In the genomic region with DNA sequence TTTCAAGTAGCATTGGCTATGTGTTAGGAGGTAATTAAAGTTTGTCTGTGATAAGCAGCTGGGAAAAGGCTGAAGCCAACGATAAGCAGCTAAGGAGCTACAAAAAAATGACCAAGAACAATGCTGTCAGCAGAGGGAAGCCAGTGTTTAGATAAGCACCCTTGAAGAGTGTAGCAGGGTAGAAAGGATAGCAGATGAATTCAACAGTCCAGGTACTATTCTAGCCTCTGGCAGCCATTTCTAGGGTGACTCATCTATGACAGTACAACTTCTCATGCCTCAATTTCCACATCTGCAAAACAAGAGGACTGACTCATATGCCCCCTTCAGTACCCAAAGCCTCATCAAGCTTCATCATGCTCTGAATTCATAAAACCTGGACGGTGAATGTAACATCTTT, we compare ENCODE assay signal across 18 cellular contexts.
DNase-seq lines count a peak whose midpoint lies in the region; ATAC-seq and TF ChIP-seq lines count a peak whose summit lies in the region.
"Had no signal": no experiment of that assay in that cellular context is flagged by ENCODE, and none has a peak within 500 bp of the region (broad histone marks: within the 10 kb centered on the region; RNA-seq: fewer than 3 reads in every experiment).

No MANE protein-coding gene starts in this region.

- 35 to 39% methylated on average over 2 of the region's 2 CpGs for WGBS in GM23248 (ENCODE audit: low coverage in 1 of 2, low lambda C conversion rate in 2 of 2, missing lambda C conversion rate in 2 of 2), 2 experiments

- H3K27me3 Mint-ChIP-seq in naive thymus-derived CD4-positive, alpha-beta T cell: no peaks in the 10 kb centered on the region

- no peaks in the 10 kb centered on the region for H4K20me1 ChIP-seq in GM23248 (ENCODE audit: insufficient read depth)

- no peak overlapping the region for H3K27ac Mint-ChIP-seq in naive thymus-derived CD4-positive, alpha-beta T cell
- H3K27ac Mint-ChIP-seq: activated B cell treated with CpG ODN at 0.5 μM for 24 hours; CD8-positive, alpha-beta T cell; endodermal cell; type B pancreatic cell had no signal

- no peak for ATAC-seq in GM18502 (IDR thresholded peaks at IDR 0.05; ENCODE audit: poor library complexity, unreplicated experiment)
- ATAC-seq in naive thymus-derived CD4-positive, alpha-beta T cell: no peak
- ATAC-seq: CD8-positive, alpha-beta T cell had no signal

- CTCF ChIA-PET in naive thymus-derived CD4-positive, alpha-beta T cell (lab: Charles Lee): no interaction called here

- no peaks in the 10 kb centered on the region for H3F3A ChIP-seq in GM23248 (ENCODE audit: insufficient read depth)

- H3K9me2 ChIP-seq in GM23248 (ENCODE audit: insufficient read depth): no peaks in the 10 kb centered on the region

- in situ Hi-C loops in GM23248 (cut with MboI): no loop called here
- in situ Hi-C loops in brain microvascular endothelial cell (cut with HindIII; ENCODE audit: low pct_ligation_motif_present, low sequenced_read_pairs): no loop called here

- no peaks in the 10 kb centered on the region for H3K36me3 ChIP-seq in GM23248 (ENCODE audit: low read depth)
- no peaks in the 10 kb centered on the region for H3K36me3 ChIP-seq in brain microvascular endothelial cell (replicated peaks)
- H3K36me3 ChIP-seq in naive thymus-derived CD4-positive, alpha-beta T cell (ENCODE audit: control insufficient read depth in 2 of 3, insufficient read depth in 3 of 3, low read length in 3 of 3): no peaks in the 10 kb centered on the region
- H3K36me3 ChIP-seq: SJSA1 had no signal

- POLR2A ChIA-PET in naive thymus-derived CD4-positive, alpha-beta T cell (lab: Charles Lee): no interaction called here

- intact Hi-C loops in naive thymus-derived CD4-positive, alpha-beta T cell (cut with micrococcal nuclease): no loop called here

- H3K27me3 ChIP-seq in GM23248 (replicated peaks; ENCODE audit: insufficient read depth): no peaks in the 10 kb centered on the region
- H3K27me3 ChIP-seq in brain microvascular endothelial cell (replicated peaks): no peaks in the 10 kb centered on the region
- H3K27me3 ChIP-seq in naive thymus-derived CD4-positive, alpha-beta T cell (ENCODE audit: control insufficient read depth in 2 of 2, insufficient read depth in 2 of 2, low read length in 2 of 2): no peaks in the 10 kb centered on the region
- H3K27me3 ChIP-seq: SJSA1 had no signal

- DNase-seq in GM23248 (peak; percentile 13), NCI-H524 (lab: John Stamatoyannopoulos, UW) (peak; percentile 10 to 70), brain microvascular endothelial cell (peak; percentile 68), kidney tubule cell (ENCODE audit: low spot score) (peak; percentile 77), cerebellar nuclear complex (lab: John Stamatoyannopoulos, UW) (no peak)
- DNase-seq in stimulated activated CD4-positive, alpha-beta T cell treated with anti-CD3 and anti-CD28 coated beads, Interleukin-15, amount 100 ng/mL, for 24 hours: no peak
- no peak for DNase-seq in naive thymus-derived CD4-positive, alpha-beta T cell
- DNase-seq: activated B cell treated with CpG ODN at 0.5 μM for 24 hours; activated T-cell treated with anti-CD3 and anti-CD28 coated beads, Interleukin-2, amount 50 U/mL, for 4 hours; aorta; CD8-positive, alpha-beta T cell; endodermal cell; midbrain; NCI-H526 treated with DMSO at 0.1 percent for 48 hours had no signal

- no peak for TF ChIP-seq CTCF in brain microvascular endothelial cell (IDR thresholded peaks at IDR 0.05; ENCODE audit: low read depth, low read length, missing control alignments)

- no peaks in the 10 kb centered on the region for H3K9me3 ChIP-seq in GM23248 (ENCODE audit: low read depth)
- no peaks in the 10 kb centered on the region for H3K9me3 ChIP-seq in naive thymus-derived CD4-positive, alpha-beta T cell (ENCODE audit: control insufficient read depth in 2 of 3, low read length in 3 of 3)
- H3K9me3 ChIP-seq: SJSA1 had no signal

- no peaks in the 10 kb centered on the region for H3K36me3 Mint-ChIP-seq in naive thymus-derived CD4-positive, alpha-beta T cell
- H3K36me3 Mint-ChIP-seq: CD8-positive, alpha-beta T cell; type B pancreatic cell had no signal

- H3K4me3 Mint-ChIP-seq in naive thymus-derived CD4-positive, alpha-beta T cell: no peak overlapping the region
- H3K4me3 Mint-ChIP-seq: activated B cell treated with CpG ODN at 0.5 μM for 24 hours; activated T-cell treated with anti-CD3 and anti-CD28 coated beads, Interleukin-2, amount 50 U/mL, for 4 hours; CD8-positive, alpha-beta T cell; endodermal cell; type B pancreatic cell had no signal

- H3K4me2 ChIP-seq in GM23248 (ENCODE audit: unreplicated experiment): no peak overlapping the region

- H3K4me1 Mint-ChIP-seq in naive thymus-derived CD4-positive, alpha-beta T cell: no peaks in the 10 kb centered on the region
- H3K4me1 Mint-ChIP-seq: activated B cell treated with CpG ODN at 0.5 μM for 24 hours had no signal

- H3K4me1 ChIP-seq in GM23248 (ENCODE audit: insufficient read depth): no peaks in the 10 kb centered on the region
- H3K4me1 ChIP-seq in naive thymus-derived CD4-positive, alpha-beta T cell (ENCODE audit: control insufficient read depth in 2 of 2, insufficient read depth in 2 of 2, low read length in 2 of 2): no peaks in the 10 kb centered on the region
- H3K4me1 ChIP-seq: parathyroid adenoma, SJSA1 had no signal

- no peak overlapping the region for H3K27ac ChIP-seq in GM23248
- no peak overlapping the region for H3K27ac ChIP-seq in brain microvascular endothelial cell
- H3K27ac ChIP-seq in naive thymus-derived CD4-positive, alpha-beta T cell (ENCODE audit: low read depth, low read length): no peak overlapping the region
- H3K27ac ChIP-seq: parathyroid adenoma, SJSA1 had no signal

- H3K79me2 ChIP-seq in GM23248 (ENCODE audit: insufficient read depth): no peaks in the 10 kb centered on the region
- H3K79me2 ChIP-seq: parathyroid adenoma had no signal

- H3K9ac ChIP-seq in GM23248: no peak overlapping the region
- H3K9ac ChIP-seq: parathyroid adenoma had no signal

- H3K4me3 ChIP-seq in GM23248 (no peak overlapping the region), brain microvascular endothelial cell (ENCODE audit: low read depth, low read length) (no peak overlapping the region)
- H3K4me3 ChIP-seq in naive thymus-derived CD4-positive, alpha-beta T cell (ENCODE audit: low read length): no peak overlapping the region
- H3K4me3 ChIP-seq: SJSA1 had no signal

- peaks cover 0 to 10% (median 0%) of the 10 kb centered on the region in 11 donors for H3K9me3 Mint-ChIP-seq in naive thymus-derived CD4-positive, alpha-beta T cell
- H3K9me3 Mint-ChIP-seq: activated B cell treated with CpG ODN at 0.5 μM for 24 hours; CD8-positive, alpha-beta T cell; endodermal cell; type B pancreatic cell had no signal

- H2AFZ ChIP-seq in GM23248: no peak overlapping the region
- H2AFZ ChIP-seq: parathyroid adenoma had no signal

Comparison
In these comparisons a context has a peak if more than half of its experiments do, and no peak if none do; other contexts are left out.
1. DNase-seq: peak in GM23248 (single experiment), NCI-H524 (2 of 2), brain microvascular endothelial cell (single experiment) and kidney tubule cell (single experiment); none in stimulated activated CD4-positive, alpha-beta T cell treated with anti-CD3 and anti-CD28 coated beads, Interleukin-15, amount 100 ng/mL, for 24 hours (single experiment), cerebellar nuclear complex (0 of 2) and naive thymus-derived CD4-positive, alpha-beta T cell (0 of 9).